9 cellular contexts compared by ENCODE assay signal in genomic region chr17:10316986-10317834, GRCh38. TPM values are rescaled to one million over a fixed set of nuclear protein-coding genes. Genes with fewer than 3 reads are reported as not detected.
DNase-seq lines count a peak whose midpoint lies in the region; ATAC-seq and TF ChIP-seq lines count a peak whose summit lies in the region.
"Had no signal": no experiment of that assay in that cellular context is flagged by ENCODE, and none has a peak within 500 bp of the region (broad histone marks: within the 10 kb centered on the region; RNA-seq: fewer than 3 reads in every experiment).

No MANE protein-coding gene starts in this region.

- no peaks in the 10 kb centered on the region for H3K9me2 ChIP-seq in OCI-LY7 (ENCODE audit: insufficient read depth, low read length)

- no peaks in the 10 kb centered on the region for H3K4me1 ChIP-seq in OCI-LY7 (ENCODE audit: insufficient read depth, low read length, poor library complexity, severe bottlenecking)
- no peaks in the 10 kb centered on the region for H3K4me1 ChIP-seq in colonic mucosa

- H3K4me3 ChIP-seq in OCI-LY7 (ENCODE audit: low read depth, low read length, poor library complexity, severe bottlenecking) (no peak overlapping the region), colonic mucosa (no peak overlapping the region)

- no peaks in the 10 kb centered on the region for H3K36me3 ChIP-seq in OCI-LY7 (ENCODE audit: insufficient read depth, low read length)
- H3K36me3 ChIP-seq in colonic mucosa = no peaks in the 10 kb centered on the region

- no peak overlapping the region for H2AFZ ChIP-seq in OCI-LY7 (ENCODE audit: low read length)

- intact Hi-C loops in OCI-LY7 (cut with micrococcal nuclease; ENCODE audit: unreplicated experiment) (no loop called here), colonic mucosa (cut with DNase I) (no loop called here)

- H3K4me2 ChIP-seq in OCI-LY7 (ENCODE audit: low read length) = no peak overlapping the region

- no peaks in the 10 kb centered on the region for H3K27me3 ChIP-seq in colonic mucosa

- in situ Hi-C loops in Caki2 (cut with HindIII; ENCODE audit: low pct_unique_long_range_greater_than_20kb, low sequenced_read_pairs) = no loop called here

- no peak overlapping the region for H3K9ac ChIP-seq in colonic mucosa (ENCODE audit: low read depth in 2 of 2, low read length in 2 of 2)

- ATAC-seq in GM21576 (IDR thresholded peaks at IDR 0.05; ENCODE audit: unreplicated experiment) (peak; percentile 73), HG03460 (IDR thresholded peaks at IDR 0.05; ENCODE audit: unreplicated experiment) (no peak), HG03521 (IDR thresholded peaks at IDR 0.05; ENCODE audit: unreplicated experiment) (no peak)

- H3K9me3 ChIP-seq in OCI-LY7 (ENCODE audit: low read length) (no peaks in the 10 kb centered on the region), colonic mucosa (no peaks in the 10 kb centered on the region)

- no peaks in the 10 kb centered on the region for H3K79me2 ChIP-seq in OCI-LY7 (ENCODE audit: insufficient read depth, low read depth, low read length)

- peak; percentile 8 for DNase-seq in Caki2 (ENCODE audit: low read depth)
- DNase-seq in OCI-LY7 (ENCODE audit: low spot score) = peak; percentile 30
- DNase-seq in colonic mucosa = peak; percentile 71
- DNase-seq in midbrain (lab: John Stamatoyannopoulos, UW) = peak; percentile 1
- no peak for DNase-seq in NCI-H748 (lab: John Stamatoyannopoulos, UW; ENCODE audit: unreplicated experiment)

- H3K27ac ChIP-seq in OCI-LY7 (ENCODE audit: low read depth, low read length, poor library complexity, severe bottlenecking) (no peak overlapping the region), colonic mucosa (no peak overlapping the region)

- no peaks in the 10 kb centered on the region for H4K20me1 ChIP-seq in OCI-LY7 (ENCODE audit: insufficient read depth, low read length)

- POLR2A ChIA-PET in OCI-LY7 (lab: Charles Lee) = no interaction called here

- CTCF ChIA-PET in OCI-LY7 (lab: Charles Lee; ENCODE audit: unreplicated experiment) = no interaction called here

- peak; percentile 79 for TF ChIP-seq CTCF in OCI-LY7 (conservative IDR thresholded peaks at IDR 0.05; ENCODE audit: low read length)
- peak; percentile 37 for TF ChIP-seq CTCF in colonic mucosa (IDR thresholded peaks at IDR 0.05)

- no TSS peak for BruUV-seq in OCI-LY7 (replicated peaks; lab: Mats Ljungman, UMichigan)

RNA-seq across cellular contexts. Expression of gene MYH13, which starts 55.6 kb away (rescaled TPM):
- not detected in 2 replicates for total RNA-seq in Caki2 (2014; rRNA removed; shearing (Covaris generic); ENCODE audit: low replicate concordance)
- total RNA-seq in OCI-LY7 (2014; rRNA removed; shearing (Covaris generic)) = not detected in 2 replicates
- total RNA-seq in OCI-LY7 (2022) (not detected in 2 replicates), colonic mucosa (under 1 TPM in 1 of 2 donors, not detected in 1; 0.11 TPM)
- total RNA-seq: subcutaneous adipose tissue had no signal
